In genomic region chr17:7885357-7886226, GRCh38 we compare ENCODE assay signal across 8 cellular contexts. TPM values are rescaled to one million over a fixed set of nuclear protein-coding genes. Genes with fewer than 3 reads are reported as not detected.
A peak's percentile ranks its signal among the peaks of the same experiment; 100 is the strongest.
DNase-seq lines count a peak whose midpoint lies in the region; ATAC-seq and TF ChIP-seq lines count a peak whose summit lies in the region.

No MANE protein-coding gene starts in this region.

- peak overlapping the region; percentile 93 for H2BK5ac ChIP-seq in mesenchymal stem cell (ENCODE audit: low read depth, low read length, poor library complexity, severe bottlenecking)

- H3K23ac ChIP-seq in mesenchymal stem cell (ENCODE audit: low read length in 2 of 2): peak overlapping the region in 1 of 2 experiments; percentile 16

- H2BK12ac ChIP-seq in mesenchymal stem cell (ENCODE audit: low read length in 2 of 2): peak overlapping the region; percentile 51 to 89

- peaks cover 20% of the 10 kb centered on the region for H3K4me1 ChIP-seq in effector memory CD4-positive, alpha-beta T cell (ENCODE audit: control insufficient read depth, insufficient read depth, low read length, poor library complexity, severe bottlenecking)
- H3K4me1 ChIP-seq in mesenchymal stem cell (ENCODE audit: control insufficient read depth, insufficient read depth, low read depth, low read length): peaks cover 22% of the 10 kb centered on the region

- H2BK120ac ChIP-seq in mesenchymal stem cell (ENCODE audit: low read depth, low read length): peak overlapping the region; percentile 94

- H2BK15ac ChIP-seq in mesenchymal stem cell (ENCODE audit: low read depth, poor library complexity, severe bottlenecking): peak overlapping the region; percentile 60

- H3K9me3 Mint-ChIP-seq in stimulated activated naive B cell treated with anti-CD40 and anti-IgM and Interleukin-4, amounts not matched to agents 10 μg/mL and 1 μg/mL and 100 μg/mL, for 72 hours: no peaks in the 10 kb centered on the region

- H3K4ac ChIP-seq in mesenchymal stem cell (ENCODE audit: low read depth in 1 of 2, low read length in 2 of 2): peak overlapping the region; percentile 42 to 88

- H3K79me1 ChIP-seq in mesenchymal stem cell (replicated peaks; ENCODE audit: low read length, poor library complexity, severe bottlenecking): peaks cover 4% of the 10 kb centered on the region

- H3K9me3 ChIP-seq in effector memory CD4-positive, alpha-beta T cell (ENCODE audit: control insufficient read depth, low read length): no peaks in the 10 kb centered on the region
- H3K9me3 ChIP-seq in mesenchymal stem cell (ENCODE audit: control insufficient read depth, low read length): no peaks in the 10 kb centered on the region

- peak overlapping the region; percentile 6 for H2AFZ ChIP-seq in mesenchymal stem cell (ENCODE audit: low read depth, low read length)

- H3K27me3 ChIP-seq in effector memory CD4-positive, alpha-beta T cell (replicated peaks; ENCODE audit: control insufficient read depth, insufficient read depth, low read length, poor library complexity, severe bottlenecking): no peaks in the 10 kb centered on the region
- H3K27me3 ChIP-seq in mesenchymal stem cell (ENCODE audit: control insufficient read depth in 1 of 2, insufficient read depth in 1 of 2, low read length in 2 of 2): no peaks in the 10 kb centered on the region

- H3K27ac Mint-ChIP-seq in stimulated activated naive B cell treated with anti-CD40 and anti-IgM and Interleukin-4, amounts not matched to agents 10 μg/mL and 1 μg/mL and 100 μg/mL, for 72 hours: peak overlapping the region; percentile 75

- peak overlapping the region; percentile 91 for H4K91ac ChIP-seq in mesenchymal stem cell (ENCODE audit: low read length)

- H3K36me3 Mint-ChIP-seq in stimulated activated naive B cell treated with anti-CD40 and anti-IgM and Interleukin-4, amounts not matched to agents 10 μg/mL and 1 μg/mL and 100 μg/mL, for 72 hours: peaks cover 9 to 13% of the 10 kb centered on the region in 2 donors

- ATAC-seq in GM18505 (IDR thresholded peaks at IDR 0.05; ENCODE audit: unreplicated experiment): no peak
- ATAC-seq in stimulated activated naive B cell treated with anti-CD40 and anti-IgM and Interleukin-4, amounts not matched to agents 10 μg/mL and 1 μg/mL and 100 μg/mL, for 72 hours (replicated peaks): peak; percentile 43 to 44
- no peak for ATAC-seq in HG02885 (IDR thresholded peaks at IDR 0.05; ENCODE audit: poor library complexity, unreplicated experiment)

- H3K4me1 Mint-ChIP-seq in stimulated activated naive B cell treated with anti-CD40 and anti-IgM and Interleukin-4, amounts not matched to agents 10 μg/mL and 1 μg/mL and 100 μg/mL, for 72 hours: peaks cover 9 to 12% of the 10 kb centered on the region in 2 donors

- H3K9ac ChIP-seq in mesenchymal stem cell (ENCODE audit: low read length): peak overlapping the region; percentile 91

- H3K4me3 Mint-ChIP-seq in stimulated activated naive B cell treated with anti-CD40 and anti-IgM and Interleukin-4, amounts not matched to agents 10 μg/mL and 1 μg/mL and 100 μg/mL, for 72 hours: peak overlapping the region in 1 of 2 donors; percentile 62

- TF ChIP-seq CTCF in 22Rv1 (IDR thresholded peaks at IDR 0.05): no peak

- peak; percentile 56 for TF ChIP-seq POLR2A in GM18505 (IDR thresholded peaks at IDR 0.05; ENCODE audit: borderline replicate concordance, extremely low read depth, insufficient read depth, insufficient read length)

- peak overlapping the region; percentile 100 for H3K27ac ChIP-seq in 22Rv1
- H3K27ac ChIP-seq in effector memory CD4-positive, alpha-beta T cell (ENCODE audit: insufficient read depth, low read length, poor library complexity, severe bottlenecking): peak overlapping the region; percentile 87
- H3K27ac ChIP-seq in mesenchymal stem cell (ENCODE audit: low read length, poor library complexity, severe bottlenecking): peak overlapping the region; percentile 95

- peak overlapping the region; percentile 30 for H4K8ac ChIP-seq in mesenchymal stem cell (ENCODE audit: low read length)

- H2AK5ac ChIP-seq in mesenchymal stem cell (ENCODE audit: low read length, severe bottlenecking): peak overlapping the region; percentile 14

- peak overlapping the region in 1 of 2 experiments; percentile 100 for H3K14ac ChIP-seq in mesenchymal stem cell (ENCODE audit: low read length in 2 of 2)

- peaks cover 4% of the 10 kb centered on the region for H3K36me3 ChIP-seq in effector memory CD4-positive, alpha-beta T cell (ENCODE audit: control insufficient read depth, insufficient read depth, low read length)
- peaks cover 10 to 23% of the 10 kb centered on the region in 2 experiments for H3K36me3 ChIP-seq in mesenchymal stem cell (ENCODE audit: control insufficient read depth in 1 of 2, insufficient read depth in 2 of 2, low read depth in 1 of 2, low read length in 2 of 2)

- peak overlapping the region; percentile 74 to 96 for H3K18ac ChIP-seq in mesenchymal stem cell (ENCODE audit: low read depth in 1 of 2, low read length in 2 of 2)

- peak; percentile 66 for DNase-seq in NCI-H1105 treated with DMSO at 0.1 percent for 48 hours (lab: John Stamatoyannopoulos, UW)
- DNase-seq in activated CD4-positive, alpha-beta T cell treated with anti-CD3 and anti-CD28 coated beads for 4 hours: peak; percentile 37 to 43
- peak; percentile 11 to 27 (median 17) for DNase-seq in effector memory CD4-positive, alpha-beta T cell
- DNase-seq in mesenchymal stem cell: peak; percentile 64
- DNase-seq in stimulated activated naive B cell treated with anti-CD40 and anti-IgM and Interleukin-4, amounts not matched to agents 10 μg/mL and 1 μg/mL and 100 μg/mL, for 72 hours: peak; percentile 49

- peak overlapping the region; percentile 94 for H3K4me2 ChIP-seq in mesenchymal stem cell (ENCODE audit: low read length, poor library complexity, severe bottlenecking)

- WGBS in mesenchymal stem cell: under 1% methylated on average over 46 of the region's 65 CpGs

- H3K4me3 ChIP-seq in effector memory CD4-positive, alpha-beta T cell (ENCODE audit: insufficient read depth, low read depth, low read length, poor library complexity, severe bottlenecking): peak overlapping the region; percentile 79
- peak overlapping the region; percentile 70 to 94 for H3K4me3 ChIP-seq in mesenchymal stem cell (ENCODE audit: insufficient read depth in 1 of 2, low read depth in 1 of 2, low read length in 2 of 2)

- no peaks in the 10 kb centered on the region for H3K27me3 Mint-ChIP-seq in stimulated activated naive B cell treated with anti-CD40 and anti-IgM and Interleukin-4, amounts not matched to agents 10 μg/mL and 1 μg/mL and 100 μg/mL, for 72 hours

RNA-seq across cellular contexts. Expression of gene CHD3, which starts 3.0 kb away (rescaled TPM):
- 56.3 TPM for polyA plus RNA-seq in mesenchymal stem cell (2013, experiment 1 of 2)
- polyA plus RNA-seq in mesenchymal stem cell (2013, experiment 2 of 2): 50.2 TPM

RNA-seq across cellular contexts. Expression of gene CYB5D1, which starts 27.8 kb away (rescaled TPM):
- 7.9 TPM for polyA plus RNA-seq in mesenchymal stem cell (2013, experiment 1 of 2)
- polyA plus RNA-seq in mesenchymal stem cell (2013, experiment 2 of 2): 8.0 TPM

RNA-seq across cellular contexts. Expression of gene NAA38, which starts 28.2 kb away (rescaled TPM):
- polyA plus RNA-seq in mesenchymal stem cell (2013, experiment 1 of 2): 98.1 TPM
- 95.0 TPM for polyA plus RNA-seq in mesenchymal stem cell (2013, experiment 2 of 2)

RNA-seq across cellular contexts. Expression of gene RNF227, which starts 30.5 kb away (rescaled TPM):
- polyA plus RNA-seq in mesenchymal stem cell (2013, experiment 1 of 2): 0.39 TPM
- polyA plus RNA-seq in mesenchymal stem cell (2013, experiment 2 of 2): 0.38 TPM

RNA-seq across cellular contexts. Expression of gene TMEM88, which starts 30.7 kb away (rescaled TPM):
- 79.2 TPM for polyA plus RNA-seq in mesenchymal stem cell (2013, experiment 1 of 2)
- polyA plus RNA-seq in mesenchymal stem cell (2013, experiment 2 of 2): 76.9 TPM

Comparison
In these comparisons a context has a peak if more than half of its experiments do, and no peak if none do; other contexts are left out.
1. ATAC-seq: peak in stimulated activated naive B cell treated with anti-CD40 and anti-IgM and Interleukin-4, amounts not matched to agents 10 μg/mL and 1 μg/mL and 100 μg/mL, for 72 hours (2 of 2); none in GM18505 (single experiment) and HG02885 (single experiment).
2. Peak in every context shown above with its lines, with median percentiles within 50 percentile points of each other: H3K27ac ChIP-seq and DNase-seq.